In genomic region chr17:45316271-45317112, GRCh38 we compare ENCODE assay signal across 1 cellular context.
A peak's percentile ranks its signal among the peaks of the same experiment; 100 is the strongest.
TF ChIP-seq lines count a peak whose summit lies in the region.

Gene MAP3K14 (minus strand): TSS chr17:45317020. CDS start chr17:45290745, 26,275 bp downstream.

TF ChIP-seq in HepG2, 621 proteins besides CTCF, POLR2A, EP300 and RAD21 (continued from another document and continues in another):
- TF ChIP-seq NFKBIZ (CRISPR knock-in tag; IDR thresholded peaks at IDR 0.05) (peak; percentile 17; the same call in 1 of the 2 replicates), HNF1B (CRISPR knock-in tag; IDR thresholded peaks at IDR 0.05) (0 out of 2 replicates have a peak, but pooled peaks have one; percentile 16), ZEB1 (IDR thresholded peaks at IDR 0.05; ENCODE audit: insufficient replicate concordance, low read depth) (no peak), SIN3B (IDR thresholded peaks at IDR 0.05; ENCODE audit: low read length) (0 out of 2 replicates have a peak, but pooled peaks have one; percentile 17), ETV6 (CRISPR knock-in tag; conservative IDR thresholded peaks at IDR 0.05) (peak; percentile 54), WIZ (CRISPR knock-in tag; IDR thresholded peaks at IDR 0.05) (0 out of 2 replicates have a peak, but pooled peaks have one; percentile 43), LCORL (IDR thresholded peaks at IDR 0.05) (no peak), LCORL (CRISPR knock-in tag; IDR thresholded peaks at IDR 0.05) (peak; percentile 78; the same call in 1 of the 2 replicates), YY1 (IDR thresholded peaks at IDR 0.05; ENCODE audit: insufficient read depth, insufficient replicate concordance, low read depth, low read length) (peak; percentile 43), ZNF678 (CRISPR knock-in tag; IDR thresholded peaks at IDR 0.05) (peak; percentile 78; the same call in 1 of the 2 replicates), CREB3 (CRISPR knock-in tag; IDR thresholded peaks at IDR 0.05) (peak; percentile 81; the same call in 1 of the 2 replicates), BCL3 (CRISPR knock-in tag; IDR thresholded peaks at IDR 0.05) (peak; percentile 74), ATF7 (IDR thresholded peaks at IDR 0.05) (no peak), ATF7 (CRISPR knock-in tag; IDR thresholded peaks at IDR 0.05) (no peak), ZBTB7A (CRISPR knock-in tag; IDR thresholded peaks at IDR 0.05) (no peak), HNF1A (IDR thresholded peaks at IDR 0.05; ENCODE audit: low read depth) (no peak), HNF1A (CRISPR knock-in tag; IDR thresholded peaks at IDR 0.05; ENCODE audit: borderline replicate concordance) (no peak), TAF1 (CRISPR knock-in tag; IDR thresholded peaks at IDR 0.05) (peak; percentile 77), SATB2 (CRISPR knock-in tag; IDR thresholded peaks at IDR 0.05) (peak; percentile 58; the same call in 1 of the 2 replicates), SNAPC5 (CRISPR knock-in tag; IDR thresholded peaks at IDR 0.05; ENCODE audit: borderline replicate concordance) (0 out of 2 replicates have a peak, but pooled peaks have one; percentile 66), NBN (conservative IDR thresholded peaks at IDR 0.05) (no peak), MBNL3 (CRISPR knock-in tag; conservative IDR thresholded peaks at IDR 0.05) (no peak), PRDM4 (CRISPR knock-in tag; IDR thresholded peaks at IDR 0.05; ENCODE audit: borderline replicate concordance) (0 out of 2 replicates have a peak, but pooled peaks have one; percentile 24), ZGPAT (CRISPR knock-in tag; IDR thresholded peaks at IDR 0.05) (0 out of 2 replicates have a peak, but pooled peaks have one; percentile 6), ZNF790 (CRISPR knock-in tag; IDR thresholded peaks at IDR 0.05; ENCODE audit: borderline replicate concordance) (peak; percentile 69; the same call in 1 of the 2 replicates), MAX (IDR thresholded peaks at IDR 0.05) (peak; percentile 90), HNRNPLL (IDR thresholded peaks at IDR 0.05; ENCODE audit: low read depth, low read length, poor library complexity, severe bottlenecking) (no peak), MXI1 (IDR thresholded peaks at IDR 0.05; ENCODE audit: borderline replicate concordance, low read depth, low read length) (peak; percentile 10; the same call in 1 of the 3 replicates), PATZ1 (CRISPR knock-in tag; IDR thresholded peaks at IDR 0.05) (peak; percentile 70), ARID2 (CRISPR knock-in tag; IDR thresholded peaks at IDR 0.05; ENCODE audit: borderline replicate concordance) (0 out of 2 replicates have a peak, but pooled peaks have one; percentile 69), ZNF335 (CRISPR knock-in tag; IDR thresholded peaks at IDR 0.05) (no peak), ZNF343 (CRISPR knock-in tag; IDR thresholded peaks at IDR 0.05) (peak; percentile 22; the same call in 1 of the 2 replicates), SIN3A (IDR thresholded peaks at IDR 0.05; ENCODE audit: borderline replicate concordance, low read depth, low read length) (peak; percentile 75; the same call in 1 of the 2 replicates), HMGXB4 (CRISPR knock-in tag; IDR thresholded peaks at IDR 0.05; ENCODE audit: borderline replicate concordance in 1 of 2, low read depth in 1 of 2) (peak in 1 of 2 experiments; percentile 30; a peak in 2 of 4 replicates), ZNF160 (CRISPR knock-in tag; IDR thresholded peaks at IDR 0.05) (no peak), GATA4 (IDR thresholded peaks at IDR 0.05; ENCODE audit: borderline replicate concordance, low read depth) (peak; percentile 61; the same call in 1 of the 2 replicates), NFRKB (IDR thresholded peaks at IDR 0.05) (no peak)
